14 cellular contexts compared by ENCODE assay signal in genomic region chr20:13567663-13568062, GRCh38.
"Had no signal": no experiment of that assay in that cellular context is flagged by ENCODE, and none has a peak within 500 bp of the region (broad histone marks: within the 10 kb centered on the region; RNA-seq: fewer than 3 reads in every experiment).

No MANE protein-coding gene starts in this region.

- H3K36me3 ChIP-seq: adrenal gland, right lobe of liver had no signal

- H3K27ac ChIP-seq: adrenal gland, right lobe of liver, tibial nerve had no signal

- ATAC-seq: activated T-helper 17 cell treated with anti-CD3 and anti-CD28 coated beads, Interleukin-2, amount 50 U/mL, for 72 hours; left colon; natural killer cell; right lobe of liver; stimulated activated effector memory CD8-positive, alpha-beta T cell treated with anti-CD3 and anti-CD28 coated beads, Interleukin-12 subunit alpha, Interleukin-12 subunit beta, amount 100 ng/mL, for 72 hours had no signal

- H3K27me3 ChIP-seq: adrenal gland, right lobe of liver, tibial nerve had no signal

- H3K4me1 ChIP-seq: right lobe of liver, tibial nerve had no signal

- H3K9me3 ChIP-seq: adrenal gland, right lobe of liver had no signal

- DNase-seq: activated B cell treated with CpG ODN at 0.5 μM for 24 hours; activated CD4-positive, alpha-beta T cell treated with anti-CD3 and anti-CD28 coated beads, Interleukin-2, amount 10 ng/mL, durations not matched to agents 24 days and 14 days; activated naive CD4-positive, alpha-beta T cell treated with anti-CD3 and anti-CD28 coated beads for 36 hours; adrenal gland; central memory CD4-positive, alpha-beta T cell; effector memory CD4-positive, alpha-beta T cell; immature natural killer cell; left colon; natural killer cell; posterior cingulate gyrus; right lobe of liver had no signal

- H3K4me3 ChIP-seq: adrenal gland, right lobe of liver, tibial nerve had no signal
